Comparison of ENCODE assay signal across 1 cellular context in the genomic region with DNA sequence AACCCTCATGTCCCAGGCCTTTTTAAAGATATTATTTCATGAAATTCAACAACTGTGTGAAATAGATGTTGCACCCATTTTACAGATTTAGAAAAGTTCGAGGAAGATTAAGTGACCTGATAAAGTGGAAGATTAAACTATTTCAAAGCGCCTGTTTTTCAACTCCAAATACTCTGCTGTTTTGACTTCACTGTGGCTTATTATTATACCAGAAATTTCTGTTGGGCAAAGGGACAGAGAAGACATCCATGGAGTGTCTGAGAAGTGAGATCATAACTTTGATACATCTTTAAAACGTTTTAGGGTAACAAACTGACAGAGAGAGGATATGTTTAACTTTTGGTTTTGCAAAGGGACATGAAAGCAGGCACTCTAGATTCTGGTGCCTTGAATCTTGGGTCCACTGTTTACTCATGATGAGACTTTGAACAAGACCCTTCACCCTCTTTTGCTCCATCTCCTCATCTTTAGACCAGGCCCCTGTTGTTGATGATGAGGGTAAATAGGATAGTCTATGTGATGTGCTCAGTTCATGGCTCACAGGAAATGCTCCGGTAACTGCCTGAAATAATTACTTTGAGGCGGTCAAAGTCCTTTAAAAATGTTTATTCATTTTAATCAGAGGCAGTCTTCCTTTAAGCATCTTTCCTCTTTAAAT.
A peak's percentile ranks its signal among the peaks of the same experiment; 100 is the strongest.
TF ChIP-seq lines count a peak whose summit lies in the region.

No MANE protein-coding gene starts in this region.

TF ChIP-seq in HepG2, 621 proteins besides CTCF, POLR2A, EP300 and RAD21 (continued from another document and continues in another):
- TF ChIP-seq, protein P1, sequence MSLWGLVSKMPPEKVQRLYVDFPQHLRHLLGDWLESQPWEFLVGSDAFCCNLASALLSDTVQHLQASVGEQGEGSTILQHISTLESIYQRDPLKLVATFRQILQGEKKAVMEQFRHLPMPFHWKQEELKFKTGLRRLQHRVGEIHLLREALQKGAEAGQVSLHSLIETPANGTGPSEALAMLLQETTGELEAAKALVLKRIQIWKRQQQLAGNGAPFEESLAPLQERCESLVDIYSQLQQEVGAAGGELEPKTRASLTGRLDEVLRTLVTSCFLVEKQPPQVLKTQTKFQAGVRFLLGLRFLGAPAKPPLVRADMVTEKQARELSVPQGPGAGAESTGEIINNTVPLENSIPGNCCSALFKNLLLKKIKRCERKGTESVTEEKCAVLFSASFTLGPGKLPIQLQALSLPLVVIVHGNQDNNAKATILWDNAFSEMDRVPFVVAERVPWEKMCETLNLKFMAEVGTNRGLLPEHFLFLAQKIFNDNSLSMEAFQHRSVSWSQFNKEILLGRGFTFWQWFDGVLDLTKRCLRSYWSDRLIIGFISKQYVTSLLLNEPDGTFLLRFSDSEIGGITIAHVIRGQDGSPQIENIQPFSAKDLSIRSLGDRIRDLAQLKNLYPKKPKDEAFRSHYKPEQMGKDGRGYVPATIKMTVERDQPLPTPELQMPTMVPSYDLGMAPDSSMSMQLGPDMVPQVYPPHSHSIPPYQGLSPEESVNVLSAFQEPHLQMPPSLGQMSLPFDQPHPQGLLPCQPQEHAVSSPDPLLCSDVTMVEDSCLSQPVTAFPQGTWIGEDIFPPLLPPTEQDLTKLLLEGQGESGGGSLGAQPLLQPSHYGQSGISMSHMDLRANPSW (CRISPR knock-in tag; IDR thresholded peaks at IDR 0.05; ENCODE audit: borderline replicate concordance), result no peak
- TF ChIP-seq ZSCAN31 (CRISPR knock-in tag; IDR thresholded peaks at IDR 0.05; ENCODE audit: low read depth), result no peak
- TF ChIP-seq ZNF543 (CRISPR knock-in tag; IDR thresholded peaks at IDR 0.05), result no peak
- no peak for TF ChIP-seq HNRNPH1 (optimal IDR thresholded peaks at IDR 0.05; ENCODE audit: low read depth, low read length)
- no peak for TF ChIP-seq ZNF724P (CRISPR knock-in tag; IDR thresholded peaks at IDR 0.05; ENCODE audit: borderline replicate concordance)
- 0 out of 2 replicates have a peak, but pooled peaks have one; percentile 34 for TF ChIP-seq ZBTB7A (CRISPR knock-in tag; IDR thresholded peaks at IDR 0.05)
- TF ChIP-seq MTF1 (CRISPR knock-in tag; IDR thresholded peaks at IDR 0.05), result no peak
- no peak for TF ChIP-seq TOPORS (CRISPR knock-in tag; IDR thresholded peaks at IDR 0.05)
- TF ChIP-seq, protein P2, sequence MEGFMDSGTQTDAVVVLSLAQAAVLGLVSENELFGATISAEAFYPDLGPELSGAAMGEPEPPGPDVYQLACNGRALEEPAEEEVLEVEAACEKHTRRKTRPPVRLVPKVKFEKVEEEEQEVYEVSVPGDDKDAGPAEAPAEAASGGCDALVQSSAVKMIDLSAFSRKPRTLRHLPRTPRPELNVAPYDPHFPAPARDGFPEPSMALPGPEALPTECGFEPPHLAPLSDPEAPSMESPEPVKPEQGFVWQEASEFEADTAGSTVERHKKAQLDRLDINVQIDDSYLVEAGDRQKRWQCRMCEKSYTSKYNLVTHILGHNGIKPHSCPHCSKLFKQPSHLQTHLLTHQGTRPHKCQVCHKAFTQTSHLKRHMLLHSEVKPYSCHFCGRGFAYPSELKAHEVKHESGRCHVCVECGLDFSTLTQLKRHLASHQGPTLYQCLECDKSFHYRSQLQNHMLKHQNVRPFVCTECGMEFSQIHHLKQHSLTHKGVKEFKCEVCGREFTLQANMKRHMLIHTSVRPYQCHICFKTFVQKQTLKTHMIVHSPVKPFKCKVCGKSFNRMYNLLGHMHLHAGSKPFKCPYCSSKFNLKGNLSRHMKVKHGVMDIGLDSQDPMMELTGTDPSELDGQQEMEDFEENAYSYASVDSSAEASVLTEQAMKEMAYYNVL (CRISPR knock-in tag; IDR thresholded peaks at IDR 0.05; ENCODE audit: borderline replicate concordance), result peak; percentile 75; the same call in 1 of the 2 replicates
- TF ChIP-seq PRPF4 (IDR thresholded peaks at IDR 0.05; ENCODE audit: low read depth, low read length, poor library complexity, severe bottlenecking), result no peak
- TF ChIP-seq, protein P3, sequence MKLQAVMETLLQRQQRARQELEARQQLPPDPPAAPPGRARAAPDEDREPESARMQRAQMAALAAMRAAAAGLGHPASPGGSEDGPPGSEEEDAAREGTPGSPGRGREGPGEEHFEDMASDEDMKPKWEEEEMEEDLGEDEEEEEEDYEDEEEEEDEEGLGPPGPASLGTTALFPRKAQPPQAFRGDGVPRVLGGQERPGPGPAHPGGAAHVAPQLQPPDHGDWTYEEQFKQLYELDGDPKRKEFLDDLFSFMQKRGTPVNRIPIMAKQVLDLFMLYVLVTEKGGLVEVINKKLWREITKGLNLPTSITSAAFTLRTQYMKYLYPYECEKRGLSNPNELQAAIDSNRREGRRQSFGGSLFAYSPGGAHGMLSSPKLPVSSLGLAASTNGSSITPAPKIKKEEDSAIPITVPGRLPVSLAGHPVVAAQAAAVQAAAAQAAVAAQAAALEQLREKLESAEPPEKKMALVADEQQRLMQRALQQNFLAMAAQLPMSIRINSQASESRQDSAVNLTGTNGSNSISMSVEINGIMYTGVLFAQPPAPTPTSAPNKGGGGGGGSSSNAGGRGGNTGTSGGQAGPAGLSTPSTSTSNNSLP (IDR thresholded peaks at IDR 0.05; ENCODE audit: low read depth, low read length), result 0 out of 2 replicates have a peak, but pooled peaks have one; percentile 40
- TF ChIP-seq ZNF761 (CRISPR knock-in tag; conservative IDR thresholded peaks at IDR 0.05), result no peak
- peak; percentile 88; the same call in 1 of the 2 replicates for TF ChIP-seq FOXO1 (CRISPR knock-in tag; IDR thresholded peaks at IDR 0.05)
- TF ChIP-seq SNRNP70 (IDR thresholded peaks at IDR 0.05; ENCODE audit: low read depth, low read length), result no peak
- TF ChIP-seq ZNF746 (CRISPR knock-in tag; IDR thresholded peaks at IDR 0.05), result no peak
- TF ChIP-seq ARHGAP35 (CRISPR knock-in tag; IDR thresholded peaks at IDR 0.05; ENCODE audit: borderline replicate concordance), result no peak
- TF ChIP-seq, protein P4, sequence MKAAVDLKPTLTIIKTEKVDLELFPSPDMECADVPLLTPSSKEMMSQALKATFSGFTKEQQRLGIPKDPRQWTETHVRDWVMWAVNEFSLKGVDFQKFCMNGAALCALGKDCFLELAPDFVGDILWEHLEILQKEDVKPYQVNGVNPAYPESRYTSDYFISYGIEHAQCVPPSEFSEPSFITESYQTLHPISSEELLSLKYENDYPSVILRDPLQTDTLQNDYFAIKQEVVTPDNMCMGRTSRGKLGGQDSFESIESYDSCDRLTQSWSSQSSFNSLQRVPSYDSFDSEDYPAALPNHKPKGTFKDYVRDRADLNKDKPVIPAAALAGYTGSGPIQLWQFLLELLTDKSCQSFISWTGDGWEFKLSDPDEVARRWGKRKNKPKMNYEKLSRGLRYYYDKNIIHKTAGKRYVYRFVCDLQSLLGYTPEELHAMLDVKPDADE (CRISPR knock-in tag; IDR thresholded peaks at IDR 0.05), result no peak
- TF ChIP-seq JUN (CRISPR knock-in tag; IDR thresholded peaks at IDR 0.05), result no peak
- TF ChIP-seq ZC3H13 (CRISPR knock-in tag; IDR thresholded peaks at IDR 0.05), result no peak
- TF ChIP-seq, protein P5, sequence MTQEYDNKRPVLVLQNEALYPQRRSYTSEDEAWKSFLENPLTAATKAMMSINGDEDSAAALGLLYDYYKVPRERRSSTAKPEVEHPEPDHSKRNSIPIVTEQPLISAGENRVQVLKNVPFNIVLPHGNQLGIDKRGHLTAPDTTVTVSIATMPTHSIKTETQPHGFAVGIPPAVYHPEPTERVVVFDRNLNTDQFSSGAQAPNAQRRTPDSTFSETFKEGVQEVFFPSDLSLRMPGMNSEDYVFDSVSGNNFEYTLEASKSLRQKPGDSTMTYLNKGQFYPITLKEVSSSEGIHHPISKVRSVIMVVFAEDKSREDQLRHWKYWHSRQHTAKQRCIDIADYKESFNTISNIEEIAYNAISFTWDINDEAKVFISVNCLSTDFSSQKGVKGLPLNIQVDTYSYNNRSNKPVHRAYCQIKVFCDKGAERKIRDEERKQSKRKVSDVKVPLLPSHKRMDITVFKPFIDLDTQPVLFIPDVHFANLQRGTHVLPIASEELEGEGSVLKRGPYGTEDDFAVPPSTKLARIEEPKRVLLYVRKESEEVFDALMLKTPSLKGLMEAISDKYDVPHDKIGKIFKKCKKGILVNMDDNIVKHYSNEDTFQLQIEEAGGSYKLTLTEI (CRISPR knock-in tag; conservative IDR thresholded peaks at IDR 0.05), result no peak
- TF ChIP-seq ZNF251 (CRISPR knock-in tag; IDR thresholded peaks at IDR 0.05), result no peak
- TF ChIP-seq, protein P6, sequence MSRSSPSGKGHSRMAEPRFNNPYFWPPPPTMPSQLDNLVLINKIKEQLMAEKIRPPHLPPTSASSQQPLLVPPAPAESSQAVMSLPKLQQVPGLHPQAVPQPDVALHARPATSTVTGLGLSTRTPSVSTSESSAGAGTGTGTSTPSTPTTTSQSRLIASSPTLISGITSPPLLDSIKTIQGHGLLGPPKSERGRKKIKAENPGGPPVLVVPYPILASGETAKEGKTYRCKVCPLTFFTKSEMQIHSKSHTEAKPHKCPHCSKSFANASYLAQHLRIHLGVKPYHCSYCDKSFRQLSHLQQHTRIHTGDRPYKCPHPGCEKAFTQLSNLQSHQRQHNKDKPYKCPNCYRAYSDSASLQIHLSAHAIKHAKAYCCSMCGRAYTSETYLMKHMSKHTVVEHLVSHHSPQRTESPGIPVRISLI (CRISPR knock-in tag; IDR thresholded peaks at IDR 0.05; ENCODE audit: borderline replicate concordance), result no peak
- TF ChIP-seq PCBP2 (optimal IDR thresholded peaks at IDR 0.05; ENCODE audit: low read depth, low read length, poor library complexity, severe bottlenecking), result no peak
- TF ChIP-seq SP1 (IDR thresholded peaks at IDR 0.05), result no peak
- TF ChIP-seq SP1 (CRISPR knock-in tag; IDR thresholded peaks at IDR 0.05), result no peak
- TF ChIP-seq SOX13 (IDR thresholded peaks at IDR 0.05), result 0 out of 2 replicates have a peak, but pooled peaks have one; percentile 15
- TF ChIP-seq SOX13 (CRISPR knock-in tag; conservative IDR thresholded peaks at IDR 0.05 in 1 of 2, IDR thresholded peaks at IDR 0.05 in 1 of 2), result peak in 1 of 2 experiments; percentile 71; a peak in 2 of 4 replicates
- TF ChIP-seq, protein P7, sequence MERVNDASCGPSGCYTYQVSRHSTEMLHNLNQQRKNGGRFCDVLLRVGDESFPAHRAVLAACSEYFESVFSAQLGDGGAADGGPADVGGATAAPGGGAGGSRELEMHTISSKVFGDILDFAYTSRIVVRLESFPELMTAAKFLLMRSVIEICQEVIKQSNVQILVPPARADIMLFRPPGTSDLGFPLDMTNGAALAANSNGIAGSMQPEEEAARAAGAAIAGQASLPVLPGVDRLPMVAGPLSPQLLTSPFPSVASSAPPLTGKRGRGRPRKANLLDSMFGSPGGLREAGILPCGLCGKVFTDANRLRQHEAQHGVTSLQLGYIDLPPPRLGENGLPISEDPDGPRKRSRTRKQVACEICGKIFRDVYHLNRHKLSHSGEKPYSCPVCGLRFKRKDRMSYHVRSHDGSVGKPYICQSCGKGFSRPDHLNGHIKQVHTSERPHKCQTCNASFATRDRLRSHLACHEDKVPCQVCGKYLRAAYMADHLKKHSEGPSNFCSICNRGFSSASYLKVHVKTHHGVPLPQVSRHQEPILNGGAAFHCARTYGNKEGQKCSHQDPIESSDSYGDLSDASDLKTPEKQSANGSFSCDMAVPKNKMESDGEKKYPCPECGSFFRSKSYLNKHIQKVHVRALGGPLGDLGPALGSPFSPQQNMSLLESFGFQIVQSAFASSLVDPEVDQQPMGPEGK (CRISPR knock-in tag; IDR thresholded peaks at IDR 0.05), result no peak
- TF ChIP-seq, protein P8, sequence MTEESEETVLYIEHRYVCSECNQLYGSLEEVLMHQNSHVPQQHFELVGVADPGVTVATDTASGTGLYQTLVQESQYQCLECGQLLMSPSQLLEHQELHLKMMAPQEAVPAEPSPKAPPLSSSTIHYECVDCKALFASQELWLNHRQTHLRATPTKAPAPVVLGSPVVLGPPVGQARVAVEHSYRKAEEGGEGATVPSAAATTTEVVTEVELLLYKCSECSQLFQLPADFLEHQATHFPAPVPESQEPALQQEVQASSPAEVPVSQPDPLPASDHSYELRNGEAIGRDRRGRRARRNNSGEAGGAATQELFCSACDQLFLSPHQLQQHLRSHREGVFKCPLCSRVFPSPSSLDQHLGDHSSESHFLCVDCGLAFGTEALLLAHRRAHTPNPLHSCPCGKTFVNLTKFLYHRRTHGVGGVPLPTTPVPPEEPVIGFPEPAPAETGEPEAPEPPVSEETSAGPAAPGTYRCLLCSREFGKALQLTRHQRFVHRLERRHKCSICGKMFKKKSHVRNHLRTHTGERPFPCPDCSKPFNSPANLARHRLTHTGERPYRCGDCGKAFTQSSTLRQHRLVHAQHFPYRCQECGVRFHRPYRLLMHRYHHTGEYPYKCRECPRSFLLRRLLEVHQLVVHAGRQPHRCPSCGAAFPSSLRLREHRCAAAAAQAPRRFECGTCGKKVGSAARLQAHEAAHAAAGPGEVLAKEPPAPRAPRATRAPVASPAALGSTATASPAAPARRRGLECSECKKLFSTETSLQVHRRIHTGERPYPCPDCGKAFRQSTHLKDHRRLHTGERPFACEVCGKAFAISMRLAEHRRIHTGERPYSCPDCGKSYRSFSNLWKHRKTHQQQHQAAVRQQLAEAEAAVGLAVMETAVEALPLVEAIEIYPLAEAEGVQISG (CRISPR knock-in tag; IDR thresholded peaks at IDR 0.05), result no peak
- TF ChIP-seq HDAC6 (IDR thresholded peaks at IDR 0.05; ENCODE audit: low read depth, low read length), result no peak
- no peak for TF ChIP-seq DR1 (CRISPR knock-in tag; IDR thresholded peaks at IDR 0.05)
- TF ChIP-seq HIVEP1 (CRISPR knock-in tag; IDR thresholded peaks at IDR 0.05), result no peak
- TF ChIP-seq, protein P9, sequence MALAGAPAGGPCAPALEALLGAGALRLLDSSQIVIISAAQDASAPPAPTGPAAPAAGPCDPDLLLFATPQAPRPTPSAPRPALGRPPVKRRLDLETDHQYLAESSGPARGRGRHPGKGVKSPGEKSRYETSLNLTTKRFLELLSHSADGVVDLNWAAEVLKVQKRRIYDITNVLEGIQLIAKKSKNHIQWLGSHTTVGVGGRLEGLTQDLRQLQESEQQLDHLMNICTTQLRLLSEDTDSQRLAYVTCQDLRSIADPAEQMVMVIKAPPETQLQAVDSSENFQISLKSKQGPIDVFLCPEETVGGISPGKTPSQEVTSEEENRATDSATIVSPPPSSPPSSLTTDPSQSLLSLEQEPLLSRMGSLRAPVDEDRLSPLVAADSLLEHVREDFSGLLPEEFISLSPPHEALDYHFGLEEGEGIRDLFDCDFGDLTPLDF (CRISPR knock-in tag; IDR thresholded peaks at IDR 0.05), result no peak
- no peak for TF ChIP-seq NFATC3 (CRISPR knock-in tag; IDR thresholded peaks at IDR 0.05)
- no peak for TF ChIP-seq ZNF773 (CRISPR knock-in tag; IDR thresholded peaks at IDR 0.05; ENCODE audit: borderline replicate concordance)
- TF ChIP-seq, protein P10, sequence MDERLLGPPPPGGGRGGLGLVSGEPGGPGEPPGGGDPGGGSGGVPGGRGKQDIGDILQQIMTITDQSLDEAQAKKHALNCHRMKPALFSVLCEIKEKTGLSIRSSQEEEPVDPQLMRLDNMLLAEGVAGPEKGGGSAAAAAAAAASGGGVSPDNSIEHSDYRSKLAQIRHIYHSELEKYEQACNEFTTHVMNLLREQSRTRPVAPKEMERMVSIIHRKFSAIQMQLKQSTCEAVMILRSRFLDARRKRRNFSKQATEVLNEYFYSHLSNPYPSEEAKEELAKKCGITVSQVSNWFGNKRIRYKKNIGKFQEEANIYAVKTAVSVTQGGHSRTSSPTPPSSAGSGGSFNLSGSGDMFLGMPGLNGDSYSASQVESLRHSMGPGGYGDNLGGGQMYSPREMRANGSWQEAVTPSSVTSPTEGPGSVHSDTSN (CRISPR knock-in tag; IDR thresholded peaks at IDR 0.05), result no peak
- TF ChIP-seq, protein P11, sequence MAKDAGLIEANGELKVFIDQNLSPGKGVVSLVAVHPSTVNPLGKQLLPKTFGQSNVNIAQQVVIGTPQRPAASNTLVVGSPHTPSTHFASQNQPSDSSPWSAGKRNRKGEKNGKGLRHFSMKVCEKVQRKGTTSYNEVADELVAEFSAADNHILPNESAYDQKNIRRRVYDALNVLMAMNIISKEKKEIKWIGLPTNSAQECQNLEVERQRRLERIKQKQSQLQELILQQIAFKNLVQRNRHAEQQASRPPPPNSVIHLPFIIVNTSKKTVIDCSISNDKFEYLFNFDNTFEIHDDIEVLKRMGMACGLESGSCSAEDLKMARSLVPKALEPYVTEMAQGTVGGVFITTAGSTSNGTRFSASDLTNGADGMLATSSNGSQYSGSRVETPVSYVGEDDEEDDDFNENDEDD (CRISPR knock-in tag; IDR thresholded peaks at IDR 0.05; ENCODE audit: borderline replicate concordance), result no peak
- TF ChIP-seq ZSCAN12 (CRISPR knock-in tag; IDR thresholded peaks at IDR 0.05), result no peak
- TF ChIP-seq TMF1 (CRISPR knock-in tag; IDR thresholded peaks at IDR 0.05; ENCODE audit: low read depth), result no peak
